In genomic region chr6:27544135-27544534, GRCh38 we compare ENCODE assay signal across 8 cellular contexts.
DNase-seq lines count a peak whose midpoint lies in the region; FAIRE-seq and TF ChIP-seq lines count a peak whose summit lies in the region.
"Not testable (repeated sequence)": the region's sequence is repeated elsewhere in the genome, so short reads cannot be mapped to it uniquely, and the experiment has no call there.

No MANE protein-coding gene starts in this region.

- peaks cover 22% of the 10 kb centered on the region for H3K4me1 Mint-ChIP-seq in MCF 10A (ENCODE audit: insufficient read depth, unreplicated experiment)

- CTCF ChIA-PET in AG04450 (lab: Charles Lee) (interaction anchor here (1.5 kb wide), 1 partner anchor 229 kb away, joined by 4 read pairs; no protein-coding TSS in a partner anchor), MCF 10A (lab: Yijun Ruan, JAX) (interaction anchor here (1.0 to 1.6 kb wide), 2 partner anchors 57 to 62 kb away, joined by 3 read pairs; no protein-coding TSS in a partner anchor)

- H3K27ac ChIP-seq in AG04450 (ENCODE audit: low read depth, low read length); keratinocyte (ENCODE audit: control insufficient read depth, insufficient read depth, low read length): not testable (repeated sequence)

- H3K4me3 ChIP-seq in AG04450 (ENCODE audit: low read depth, low read length) (peak overlapping the region; percentile 51), H7 (ENCODE audit: insufficient read depth, low read depth, low read length) (peak overlapping the region; percentile 67), MG63 (peak overlapping the region; percentile 50), WI38 (ENCODE audit: low read depth, low read length) (peak overlapping the region; percentile 61), fibroblast of pulmonary artery (replicated peaks; ENCODE audit: low read depth, low read length) (peak overlapping the region; percentile 49), keratinocyte (ENCODE audit: control insufficient read depth in 2 of 3, extremely low read depth in 1 of 3, insufficient read depth in 2 of 3, low read depth in 1 of 3, low read length in 3 of 3) (peak overlapping the region in 1 of 3 experiments; percentile 39), skeletal muscle satellite cell (ENCODE audit: low read length) (peak overlapping the region; percentile 67)

- H3K27ac Mint-ChIP-seq in MCF 10A (ENCODE audit: low read depth, unreplicated experiment): peak overlapping the region; percentile 91

- not testable (repeated sequence) for H2AFZ ChIP-seq in keratinocyte (ENCODE audit: control insufficient read depth, low read length)

- H3K9me3 ChIP-seq in AG04450 (ENCODE audit: control insufficient read depth, insufficient read depth, low read length); MG63; keratinocyte (ENCODE audit: control insufficient read depth, low read depth, low read length); skeletal muscle satellite cell (replicated peaks; ENCODE audit: low read length): not testable (repeated sequence)

- dilution Hi-C loops in keratinocyte (cut with MboI; ENCODE audit: extremely low pct_ligation_motif_present, low sequenced_read_pairs): not testable (repeated sequence)

- not testable (repeated sequence) for TF ChIP-seq CTCF in AG04450 (IDR thresholded peaks at IDR 0.05; ENCODE audit: low read depth, low read length); WI38 (IDR thresholded peaks at IDR 0.05; ENCODE audit: low read depth, low read length); MCF 10A (IDR thresholded peaks at IDR 0.05; ENCODE audit: unreplicated experiment); fibroblast of pulmonary artery (IDR thresholded peaks at IDR 0.05; ENCODE audit: low read length, missing control alignments); keratinocyte (optimal IDR thresholded peaks at IDR 0.05 in 1 of 3, IDR thresholded peaks at IDR 0.05 in 1 of 3, conservative IDR thresholded peaks at IDR 0.05 in 1 of 3; ENCODE audit: extremely low read depth in 1 of 3, insufficient read depth in 2 of 3, low read length in 3 of 3)

- not testable (repeated sequence) for H3K79me2 ChIP-seq in keratinocyte (ENCODE audit: control insufficient read depth, insufficient read depth, low read length)

- intact Hi-C loops in MCF 10A (cut with micrococcal nuclease): loop anchor here (2.0 kb wide), 2 partner anchors 65 to 249 kb away; no protein-coding TSS in a partner anchor

- not testable (repeated sequence) for DNase-seq in AG04450 (ENCODE audit: low read depth, low spot score); H7; fibroblast of pulmonary artery (ENCODE audit: low read depth); keratinocyte (ENCODE audit: low read depth, low spot score)
- DNase-seq in MG63 (peak; percentile 57), MCF 10A (ENCODE audit: unreplicated experiment) (peak; percentile 25)

- H3K4me1 ChIP-seq in keratinocyte (ENCODE audit: control insufficient read depth, extremely low read depth, insufficient read depth, low read length); skeletal muscle satellite cell (ENCODE audit: control insufficient read depth, insufficient read depth, low read length): not testable (repeated sequence)

- peak overlapping the region; percentile 83 for H3K4me3 Mint-ChIP-seq in MCF 10A (ENCODE audit: unreplicated experiment)

- not testable (repeated sequence) for H3K9me3 Mint-ChIP-seq in MCF 10A (ENCODE audit: unreplicated experiment)

- not testable (repeated sequence) for H3K9ac ChIP-seq in keratinocyte (ENCODE audit: control insufficient read depth, extremely low read depth, insufficient read depth, low read length); skeletal muscle satellite cell (ENCODE audit: low read depth, low read length)

- H3K36me3 ChIP-seq in H7 (replicated peaks; ENCODE audit: control insufficient read depth, insufficient read depth, low read length); MG63; keratinocyte (ENCODE audit: control insufficient read depth in 2 of 2, extremely low read depth in 1 of 2, insufficient read depth in 2 of 2, low read length in 2 of 2); skeletal muscle satellite cell (ENCODE audit: insufficient read depth, low read length): not testable (repeated sequence)

- FAIRE-seq in keratinocyte (lab: Jason Lieb, UNC): not testable (repeated sequence)

- H3K27me3 Mint-ChIP-seq in MCF 10A (ENCODE audit: insufficient read depth, unreplicated experiment): not testable (repeated sequence)

- not testable (repeated sequence) for H3K27me3 ChIP-seq in AG04450 (ENCODE audit: control insufficient read depth, insufficient read depth, low read length); H7 (ENCODE audit: control insufficient read depth, insufficient read depth, low read length); MG63; keratinocyte (ENCODE audit: control insufficient read depth, extremely low read depth, insufficient read depth, low read length)
- H3K27me3 ChIP-seq in skeletal muscle satellite cell (ENCODE audit: control insufficient read depth, insufficient read depth, low read length): peaks cover 11% of the 10 kb centered on the region

- peak overlapping the region; percentile 70 for H3K4me2 ChIP-seq in keratinocyte (ENCODE audit: control insufficient read depth, extremely low read depth, insufficient read depth, low read depth, low read length)
- peak overlapping the region; percentile 86 for H3K4me2 ChIP-seq in skeletal muscle satellite cell (ENCODE audit: low read length)

- not testable (repeated sequence) for H3K9me1 ChIP-seq in keratinocyte (ENCODE audit: control insufficient read depth, extremely low read depth, insufficient read depth, low read length)

- not testable (repeated sequence) for BruUV-seq in MCF 10A (replicated peaks; lab: Mats Ljungman, UMichigan)

- peaks cover 11% of the 10 kb centered on the region for H3K36me3 Mint-ChIP-seq in MCF 10A (ENCODE audit: insufficient read depth, unreplicated experiment)

- not testable (repeated sequence) for H4K20me1 ChIP-seq in keratinocyte (ENCODE audit: control insufficient read depth, extremely low read depth, insufficient read depth, low read length)

- POLR2A ChIA-PET in AG04450 (lab: Yijun Ruan, JAX): not testable (repeated sequence)
- POLR2A ChIA-PET in MCF 10A (lab: Yijun Ruan, JAX): interaction anchor here (0.5 to 5.9 kb wide), 8 partner anchors 14 to 976 kb away, joined by 3 to 37 read pairs (median 4); no protein-coding TSS in a partner anchor
